13 cellular contexts compared by ENCODE assay signal in the genomic region with DNA sequence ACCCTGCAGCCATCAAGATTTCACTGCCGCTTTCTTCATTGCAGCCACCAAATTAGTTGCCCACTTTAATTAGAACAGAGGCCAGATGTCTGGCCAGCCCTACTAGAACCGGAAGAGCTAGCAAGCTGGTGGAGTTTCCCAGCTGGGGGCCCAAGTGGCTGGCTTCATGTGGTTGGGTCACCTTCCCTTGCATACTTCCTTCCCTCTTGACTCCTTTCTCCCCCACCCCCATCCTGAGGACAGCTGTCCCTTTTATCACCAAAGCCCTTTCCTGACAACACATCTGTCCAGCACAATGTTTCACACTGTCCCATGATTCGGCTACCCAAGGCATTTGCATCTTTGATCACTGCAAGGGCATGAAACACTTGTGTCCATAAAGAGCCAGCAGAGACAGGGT.
DNase-seq lines count a peak whose midpoint lies in the region; ATAC-seq, FAIRE-seq and TF ChIP-seq lines count a peak whose summit lies in the region.
"Had no signal": no experiment of that assay in that cellular context is flagged by ENCODE, and none has a peak within 500 bp of the region (broad histone marks: within the 10 kb centered on the region; RNA-seq: fewer than 3 reads in every experiment).

No MANE protein-coding gene starts in this region.

- no peak overlapping the region for H3K27ac ChIP-seq in MM.1S (ENCODE audit: low read length)
- no peak overlapping the region for H3K27ac ChIP-seq in mesenchymal stem cell (ENCODE audit: low read length, poor library complexity, severe bottlenecking)
- H3K27ac ChIP-seq: foreskin keratinocyte, stomach had no signal

- H4K20me1 ChIP-seq in MM.1S (ENCODE audit: insufficient read depth, low read length), result no peaks in the 10 kb centered on the region

- H3K4ac ChIP-seq in mesenchymal stem cell (ENCODE audit: low read depth in 1 of 2, low read length in 2 of 2), result no peak overlapping the region

- no peak overlapping the region for H4K8ac ChIP-seq in mesenchymal stem cell (ENCODE audit: low read length)

- no peak overlapping the region for H2BK5ac ChIP-seq in mesenchymal stem cell (ENCODE audit: low read depth, low read length, poor library complexity, severe bottlenecking)

- H4K91ac ChIP-seq in mesenchymal stem cell (ENCODE audit: low read length), result no peak overlapping the region

- H3K9me3 ChIP-seq in MM.1S (replicated peaks; ENCODE audit: insufficient read depth, low read length), result no peaks in the 10 kb centered on the region
- H3K9me3 ChIP-seq in mesenchymal stem cell (ENCODE audit: control insufficient read depth, low read length), result no peaks in the 10 kb centered on the region
- H3K9me3 ChIP-seq: stomach had no signal

- H2AFZ ChIP-seq in MM.1S (ENCODE audit: low read length) (no peak overlapping the region), mesenchymal stem cell (ENCODE audit: low read depth, low read length) (no peak overlapping the region)

- FAIRE-seq in GM12891 (lab: Jason Lieb, UNC), result peak; percentile 90

- H3K79me1 ChIP-seq in mesenchymal stem cell (replicated peaks; ENCODE audit: low read length, poor library complexity, severe bottlenecking), result no peaks in the 10 kb centered on the region

- no peak overlapping the region for H3K4me3 ChIP-seq in MM.1S (ENCODE audit: low read length)
- H3K4me3 ChIP-seq in mesenchymal stem cell (ENCODE audit: insufficient read depth in 1 of 2, low read depth in 1 of 2, low read length in 2 of 2), result no peak overlapping the region
- H3K4me3 ChIP-seq: stomach had no signal

- no peaks in the 10 kb centered on the region for H3K36me3 ChIP-seq in MM.1S (replicated peaks; ENCODE audit: insufficient read depth, low read length)
- H3K36me3 ChIP-seq in mesenchymal stem cell (ENCODE audit: control insufficient read depth in 1 of 2, insufficient read depth in 2 of 2, low read depth in 1 of 2, low read length in 2 of 2), result no peaks in the 10 kb centered on the region
- H3K36me3 ChIP-seq: stomach had no signal

- peaks cover 0 to 12% of the 10 kb centered on the region in 2 donors for H3K27me3 Mint-ChIP-seq in effector memory CD8-positive, alpha-beta T cell

- peaks cover 3% of the 10 kb centered on the region for H3K36me3 Mint-ChIP-seq in effector memory CD8-positive, alpha-beta T cell (ENCODE audit: insufficient read depth)

- no peaks in the 10 kb centered on the region for H3K9me2 ChIP-seq in MM.1S (replicated peaks; ENCODE audit: insufficient read depth, low read length)

- no peaks in the 10 kb centered on the region for H3F3A ChIP-seq in MM.1S (ENCODE audit: insufficient read depth, low read length)

- H3K4me3 Mint-ChIP-seq in effector memory CD8-positive, alpha-beta T cell, result no peak overlapping the region
- H3K4me3 Mint-ChIP-seq: T-helper 1 cell treated with Interleukin-12 subunit alpha and Interleukin-12 subunit beta and Interleukin-4 antibody, amounts not matched to agents 30 μg/mL and 1 μg/mL, for 36 hours had no signal

- DNase-seq in GM12891 (ENCODE audit: insufficient read length, low spot score) (no peak), MM.1S (peak; percentile 18), left kidney (ENCODE audit: low read depth, low spot score) (peak; percentile 54), mesenchymal stem cell (no peak), D341Med (ENCODE audit: low spot score) (no peak)
- DNase-seq in effector memory CD8-positive, alpha-beta T cell, result no peak
- DNase-seq: COR-L47, foreskin keratinocyte, NCI-H187 treated with DMSO at 0.1 percent for 48 hours, stomach had no signal

- H3K9ac ChIP-seq in MM.1S (ENCODE audit: low read length) (no peak overlapping the region), mesenchymal stem cell (ENCODE audit: low read length) (no peak overlapping the region)

- no peak overlapping the region for H2BK12ac ChIP-seq in mesenchymal stem cell (ENCODE audit: low read length in 2 of 2)

- no peaks in the 10 kb centered on the region for H3K79me2 ChIP-seq in MM.1S (ENCODE audit: low read length)

- no peak overlapping the region for H2AK5ac ChIP-seq in mesenchymal stem cell (ENCODE audit: low read length, severe bottlenecking)

- no peak for TF ChIP-seq POLR2A in GM12891 (IDR thresholded peaks at IDR 0.05; ENCODE audit: low read depth, low read length)

- H3K23ac ChIP-seq in mesenchymal stem cell (ENCODE audit: low read length in 2 of 2), result no peak overlapping the region

- peaks cover 0 to 2% of the 10 kb centered on the region in 2 donors for H3K9me3 Mint-ChIP-seq in effector memory CD8-positive, alpha-beta T cell
- H3K9me3 Mint-ChIP-seq: T-helper 1 cell treated with Interleukin-12 subunit alpha and Interleukin-12 subunit beta and Interleukin-4 antibody, amounts not matched to agents 30 μg/mL and 1 μg/mL, for 36 hours had no signal

- H3K27me3 ChIP-seq in MM.1S (replicated peaks; ENCODE audit: insufficient read depth, low read length) (no peaks in the 10 kb centered on the region), mesenchymal stem cell (ENCODE audit: control insufficient read depth in 1 of 2, insufficient read depth in 1 of 2, low read length in 2 of 2) (peaks cover 0 to 3% of the 10 kb centered on the region in 2 experiments)
- H3K27me3 ChIP-seq: foreskin keratinocyte, stomach had no signal

- 65% methylated on average over 3 of the region's 3 CpGs for WGBS in mesenchymal stem cell

- no peak overlapping the region for H2BK15ac ChIP-seq in mesenchymal stem cell (ENCODE audit: low read depth, poor library complexity, severe bottlenecking)

- ATAC-seq in GM21576 (IDR thresholded peaks at IDR 0.05; ENCODE audit: unreplicated experiment) (peak; percentile 73), GM19023 (IDR thresholded peaks at IDR 0.05; ENCODE audit: unreplicated experiment) (no peak)
- no peak for ATAC-seq in effector memory CD8-positive, alpha-beta T cell (replicated peaks)
- ATAC-seq: foreskin keratinocyte had no signal

- no peak overlapping the region for H2BK120ac ChIP-seq in mesenchymal stem cell (ENCODE audit: low read depth, low read length)

- no peaks in the 10 kb centered on the region for H3K4me1 Mint-ChIP-seq in effector memory CD8-positive, alpha-beta T cell (ENCODE audit: low read depth in 2 of 2)

- H3K14ac ChIP-seq in mesenchymal stem cell (ENCODE audit: low read length in 2 of 2), result no peak overlapping the region

- H3K4me1 ChIP-seq in MM.1S (ENCODE audit: low read length) (peaks cover 13% of the 10 kb centered on the region), mesenchymal stem cell (ENCODE audit: control insufficient read depth, insufficient read depth, low read depth, low read length) (no peaks in the 10 kb centered on the region)
- H3K4me1 ChIP-seq: foreskin keratinocyte had no signal

- TF ChIP-seq CTCF in MM.1S (IDR thresholded peaks at IDR 0.05; ENCODE audit: low read length), result no peak

- no peak overlapping the region for H3K18ac ChIP-seq in mesenchymal stem cell (ENCODE audit: low read depth in 1 of 2, low read length in 2 of 2)

- H3K27ac Mint-ChIP-seq in effector memory CD8-positive, alpha-beta T cell, result no peak overlapping the region
- H3K27ac Mint-ChIP-seq: T-helper 1 cell treated with Interleukin-12 subunit alpha and Interleukin-12 subunit beta and Interleukin-4 antibody, amounts not matched to agents 30 μg/mL and 1 μg/mL, for 36 hours had no signal

- peak overlapping the region; percentile 12; the same call in 1 of the 2 replicates for H3K4me2 ChIP-seq in MM.1S (ENCODE audit: low read depth, low read length)
- H3K4me2 ChIP-seq in mesenchymal stem cell (ENCODE audit: low read length, poor library complexity, severe bottlenecking), result no peak overlapping the region

TF ChIP-seq in GM12891, 5 proteins besides CTCF, POLR2A, EP300 and RAD21:
- TF ChIP-seq SPI1 (IDR thresholded peaks at IDR 0.05; ENCODE audit: low read depth, low read length) (0 out of 2 replicates have a peak, but pooled peaks have one; percentile 1), PAX5 (IDR thresholded peaks at IDR 0.05; ENCODE audit: insufficient read depth, low read length, severe bottlenecking) (no peak)

Comparison
In these comparisons a context has a peak if more than half of its experiments do, and no peak if none do; other contexts are left out.
1. DNase-seq: peak in MM.1S (single experiment) and left kidney (single experiment); none in GM12891 (single experiment), mesenchymal stem cell (single experiment), effector memory CD8-positive, alpha-beta T cell (0 of 3) and D341Med (single experiment).